Comparison of ENCODE assay signal across 8 cellular contexts in genomic region chr19:17052439-17052838, GRCh38. TPM values are rescaled to one million over a fixed set of nuclear protein-coding genes. Genes with fewer than 3 reads are reported as not detected.
DNase-seq lines count a peak whose midpoint lies in the region; ATAC-seq and TF ChIP-seq lines count a peak whose summit lies in the region.

No MANE protein-coding gene starts in this region.

- H3K4me1 ChIP-seq in BE2C (no peaks in the 10 kb centered on the region), Panc1 (ENCODE audit: control insufficient read depth, insufficient read depth, low read length) (no peaks in the 10 kb centered on the region)

- no peak overlapping the region for H3K27ac ChIP-seq in Panc1 (ENCODE audit: low read length)

- POLR2A ChIA-PET in Panc1 (lab: Charles Lee) = interaction anchor here (0.7 kb wide), 1 partner anchor 265 kb away, joined by 3 read pairs; no protein-coding TSS in a partner anchor

- no peaks in the 10 kb centered on the region for H3K9me3 ChIP-seq in BE2C
- no peaks in the 10 kb centered on the region for H3K9me3 ChIP-seq in Panc1 (ENCODE audit: control insufficient read depth, insufficient read depth, low read depth, low read length)

- H3K27me3 ChIP-seq in BE2C (no peaks in the 10 kb centered on the region), Panc1 (ENCODE audit: control insufficient read depth, insufficient read depth, low read length) (no peaks in the 10 kb centered on the region)

- intact Hi-C loops in Panc1 (cut with micrococcal nuclease; ENCODE audit: unreplicated experiment) = no loop called here

- no TSS peak for BruUV-seq in Panc1 (replicated peaks; lab: Mats Ljungman, UMichigan)

- H3K36me3 ChIP-seq in BE2C (peaks cover 39% of the 10 kb centered on the region), Panc1 (ENCODE audit: control insufficient read depth, insufficient read depth, low read length) (no peaks in the 10 kb centered on the region)

- in situ Hi-C loops in GM13976 (cut with MboI; ENCODE audit: low sequenced_read_pairs, unreplicated experiment) (loop anchor here (25.0 kb wide), 1 partner anchor 185 kb away; the partner anchor contains the start of genes NR2F6 and OCEL1), Panc1 (cut with HindIII; ENCODE audit: low pct_unique_long_range_greater_than_20kb, low sequenced_read_pairs) (no loop called here)

- H3K4me3 ChIP-seq in BE2C (ENCODE audit: low read depth, low read length) = no peak overlapping the region
- H3K4me3 ChIP-seq in Panc1 (ENCODE audit: low read depth in 2 of 2, low read length in 2 of 2) = no peak overlapping the region

- peak; percentile 61 for TF ChIP-seq CTCF in BE2C (IDR thresholded peaks at IDR 0.05; ENCODE audit: low read depth, low read length)
- peak; percentile 14 for TF ChIP-seq CTCF in GM13976 (IDR thresholded peaks at IDR 0.05; ENCODE audit: borderline replicate concordance, control extremely low read depth, extremely low read depth, insufficient read depth, missing control alignments)
- no peak; the same call in 1 of the 2 replicates for TF ChIP-seq CTCF in Panc1 (IDR thresholded peaks at IDR 0.05)

- DNase-seq in BE2C (peak; percentile 46), GM13976 (ENCODE audit: low spot score) (no peak), Panc1 (ENCODE audit: low read depth, low spot score) (no peak), dermis blood vessel endothelial cell (peak; percentile 73), myocyte (ENCODE audit: low read depth) (peak; percentile 57), NCI-H2107 (lab: John Stamatoyannopoulos, UW) (no peak)

- ATAC-seq in Panc1 (peak; percentile 69), HG03175 (IDR thresholded peaks at IDR 0.05; ENCODE audit: unreplicated experiment) (no peak), HG03432 (IDR thresholded peaks at IDR 0.05; ENCODE audit: unreplicated experiment) (no peak)

- CTCF ChIA-PET in Panc1 (lab: Charles Lee) = interaction anchor here (0.5 to 0.9 kb wide), 10 partner anchors 11 to 428 kb away, joined by 3 to 11 read pairs (median 4); no protein-coding TSS in a partner anchor

RNA-seq across cellular contexts. Expression of gene HAUS8, which starts 22.8 kb away (rescaled TPM):
- 8.5 TPM for polyA plus RNA-seq in BE2C (2012; ENCODE audit: insufficient read depth, insufficient read length, low read depth)
- 18.2 TPM for total RNA-seq in Panc1 (2021; ENCODE audit: unreplicated experiment)
- 11.2 TPM for polyA plus RNA-seq in Panc1 (2012; ENCODE audit: insufficient read length)
- total RNA-seq in dermis blood vessel endothelial cell = 4.1 and 4.6 TPM in 2 replicates
- 3.3 and 5.4 TPM in 2 replicates for total RNA-seq in myocyte
- polyA plus RNA-seq in myocyte (2012) = 5.0 TPM

RNA-seq across cellular contexts. Expression of gene MYO9B, which starts 23.1 kb away (rescaled TPM):
- polyA plus RNA-seq in BE2C (2012; ENCODE audit: insufficient read depth, insufficient read length, low read depth) = 29.7 TPM
- total RNA-seq in Panc1 (2021; ENCODE audit: unreplicated experiment) (79.4 TPM), dermis blood vessel endothelial cell (53.6 and 62.1 TPM in 2 replicates), myocyte (35.8 and 43.4 TPM in 2 replicates)
- polyA plus RNA-seq in Panc1 (2012; ENCODE audit: insufficient read length) = 91.4 TPM
- polyA plus RNA-seq in myocyte (2012) = 51.2 TPM

RNA-seq across cellular contexts. Expression of gene CPAMD8, which starts 25.8 kb away (rescaled TPM):
- polyA plus RNA-seq in BE2C (2012; ENCODE audit: insufficient read depth, insufficient read length, low read depth) = 0.11 TPM
- total RNA-seq in Panc1 (2021; ENCODE audit: unreplicated experiment) (2.0 TPM), dermis blood vessel endothelial cell (2.0 and 3.7 TPM in 2 replicates), myocyte (not detected in 2 replicates)
- 1.9 TPM for polyA plus RNA-seq in Panc1 (2012; ENCODE audit: insufficient read length)
- not detected for polyA plus RNA-seq in myocyte (2012)

Comparison
In these comparisons a context has a peak if more than half of its experiments do, and no peak if none do; other contexts are left out.
1. DNase-seq: peak in BE2C (single experiment), dermis blood vessel endothelial cell (single experiment) and myocyte (single experiment); none in GM13976 (single experiment), Panc1 (single experiment) and NCI-H2107 (single experiment).